ENCODE assay signal across 13 cellular contexts in the genomic region with DNA sequence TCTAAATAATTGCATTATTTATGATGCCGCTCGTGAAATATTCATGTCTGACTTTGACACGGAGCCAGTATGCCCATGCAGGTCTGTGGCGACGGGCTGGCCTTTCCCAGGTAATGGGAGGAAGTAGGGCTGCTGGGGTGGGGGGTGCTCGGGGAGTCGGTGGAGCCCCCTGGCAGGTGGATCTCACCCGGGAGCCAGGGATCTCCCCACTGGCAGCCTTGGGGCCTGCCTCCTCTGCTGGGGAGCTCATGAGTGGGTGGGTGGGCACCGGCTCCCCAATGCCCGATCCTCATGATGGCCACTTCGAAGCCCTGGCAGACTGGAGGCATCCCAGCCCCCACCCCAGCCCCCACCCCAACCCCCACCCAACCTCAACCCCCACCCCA. TPM values are rescaled to one million over a fixed set of nuclear protein-coding genes. Genes with fewer than 3 reads are reported as not detected.
DNase-seq lines count a peak whose midpoint lies in the region; ATAC-seq and TF ChIP-seq lines count a peak whose summit lies in the region.
"Had no signal": no experiment of that assay in that cellular context is flagged by ENCODE, and none has a peak within 500 bp of the region (broad histone marks: within the 10 kb centered on the region; RNA-seq: fewer than 3 reads in every experiment).

No MANE protein-coding gene starts in this region.

- H3K9ac ChIP-seq in mammary epithelial cell (ENCODE audit: insufficient read depth, low read length), result no peak overlapping the region

- H3K36me3 Mint-ChIP-seq in IgD-negative memory B cell, result no peaks in the 10 kb centered on the region

- no peak for ATAC-seq in psoas muscle

- H3K4me2 ChIP-seq in mammary epithelial cell (ENCODE audit: insufficient read depth, low read depth, low read length), result no peak overlapping the region

- TF ChIP-seq CTCF in C4-2B (conservative IDR thresholded peaks at IDR 0.05) (no peak), esophagus squamous epithelium (IDR thresholded peaks at IDR 0.05) (no peak), psoas muscle (IDR thresholded peaks at IDR 0.05) (no peak), mammary epithelial cell (conservative IDR thresholded peaks at IDR 0.05 in 1 of 2, IDR thresholded peaks at IDR 0.05 in 1 of 2; ENCODE audit: extremely low read depth in 1 of 2, insufficient read depth in 1 of 2, low read depth in 1 of 2, low read length in 2 of 2) (no peak)

- H3K4me1 ChIP-seq in esophagus squamous epithelium (peaks cover 37 to 68% (median 38%) of the 10 kb centered on the region in 3 donors), psoas muscle (peaks cover 12% of the 10 kb centered on the region), mammary epithelial cell (ENCODE audit: insufficient read depth, low read length) (peaks cover 31% of the 10 kb centered on the region)

- H3K27ac ChIP-seq in C4-2B, result peak overlapping the region; percentile 48
- H3K27ac ChIP-seq in esophagus squamous epithelium, result peak overlapping the region; percentile 74 to 88 (median 83)
- no peak overlapping the region for H3K27ac ChIP-seq in psoas muscle
- H3K27ac ChIP-seq in mammary epithelial cell (ENCODE audit: insufficient read depth, low read depth, low read length), result no peak overlapping the region
- H3K27ac ChIP-seq: SJSA1 had no signal

- no peaks in the 10 kb centered on the region for H3K9me3 Mint-ChIP-seq in IgD-negative memory B cell

- H3K79me2 ChIP-seq in mammary epithelial cell (ENCODE audit: insufficient read depth, low read length), result no peaks in the 10 kb centered on the region

- intact Hi-C loops in esophagus squamous epithelium (cut with DNase I), result loop anchor here (5.0 kb wide), 1 partner anchor 43 kb away; no protein-coding TSS in a partner anchor
- intact Hi-C loops in psoas muscle (cut with DNase I), result loop anchor here (2.0 to 5.0 kb wide), 2 partner anchors 53 to 228 kb away; a partner anchor contains a TSS
- intact Hi-C loops in mammary epithelial cell (cut with micrococcal nuclease), result loop anchor here (2.0 kb wide), 1 partner anchor 119 kb away; no protein-coding TSS in a partner anchor

- H4K20me1 ChIP-seq in mammary epithelial cell (ENCODE audit: insufficient read depth, low read length), result no peaks in the 10 kb centered on the region

- H3K27me3 ChIP-seq in esophagus squamous epithelium (no peaks in the 10 kb centered on the region), psoas muscle (ENCODE audit: insufficient read depth in 3 of 3, low read length in 2 of 3) (no peaks in the 10 kb centered on the region), mammary epithelial cell (ENCODE audit: insufficient read depth, low read length) (no peaks in the 10 kb centered on the region)
- H3K27me3 ChIP-seq: SJSA1 had no signal

- CTCF ChIA-PET in mammary epithelial cell (lab: Charles Lee; ENCODE audit: low non-redundant PET), result no interaction called here

- dilution Hi-C loops in mammary epithelial cell (cut with HindIII; ENCODE audit: low sequenced_read_pairs), result no loop called here

- H3K4me3 ChIP-seq in esophagus squamous epithelium (no peak overlapping the region), psoas muscle (no peak overlapping the region), mammary epithelial cell (replicated peaks in 1 of 3; ENCODE audit: insufficient read depth in 1 of 3, low read depth in 2 of 3, low read length in 3 of 3) (no peak overlapping the region)
- H3K4me3 ChIP-seq: SJSA1 had no signal

- no peak overlapping the region for H2AFZ ChIP-seq in mammary epithelial cell (ENCODE audit: low read depth, low read length)

- H3K27ac Mint-ChIP-seq in IgD-negative memory B cell, result peak overlapping the region; percentile 67 to 89 (median 87)

- in situ Hi-C loops in mammary epithelial cell (cut with MboI; ENCODE audit: low sequenced_read_pairs in 2 of 2), result loop anchor here (5.0 to 10.0 kb wide), 4 partner anchors 53 to 228 kb away; a partner anchor contains a TSS

- H3K36me3 ChIP-seq in esophagus squamous epithelium (no peaks in the 10 kb centered on the region), psoas muscle (ENCODE audit: insufficient read depth in 1 of 2, low read depth in 1 of 2) (no peaks in the 10 kb centered on the region), mammary epithelial cell (ENCODE audit: insufficient read depth, low read length) (no peaks in the 10 kb centered on the region)
- H3K36me3 ChIP-seq: SJSA1 had no signal

- WGBS in esophagus squamous epithelium, 2 donors, result 54 to 65% methylated on average over 8 to 10 of the region's 11 CpGs
- WGBS in psoas muscle, 3 donors, result 60 to 75% (median 69%) methylated on average over 8 to 11 of the region's 11 CpGs
- 93% methylated on average over 5 of the region's 11 CpGs for WGBS in mammary epithelial cell (ENCODE audit: low coverage, missing lambda C conversion rate)

- no TSS peak for BruUV-seq in mammary epithelial cell (replicated peaks; lab: Mats Ljungman, UMichigan)

- no peak for TF ChIP-seq POLR2A in esophagus squamous epithelium (IDR thresholded peaks at IDR 0.05)

- H3K9me3 ChIP-seq in esophagus squamous epithelium (no peaks in the 10 kb centered on the region), psoas muscle (no peaks in the 10 kb centered on the region), mammary epithelial cell (replicated peaks; ENCODE audit: insufficient read depth, low read length) (no peaks in the 10 kb centered on the region)
- H3K9me3 ChIP-seq: SJSA1 had no signal

- no peaks in the 10 kb centered on the region for H3K27me3 Mint-ChIP-seq in IgD-negative memory B cell

- DNase-seq in esophagus squamous epithelium (lab: John Stamatoyannopoulos, UW) (no peak), psoas muscle (peak; percentile 19 to 61), MV-4-11 (lab: John Stamatoyannopoulos, UW) (no peak), NOMO-1 treated with DMSO at 0.1 percent for 48 hours (lab: John Stamatoyannopoulos, UW; ENCODE audit: unreplicated experiment) (no peak), mammary epithelial cell (no peak), medulla oblongata (ENCODE audit: extremely low spot score) (no peak)
- DNase-seq: activated CD4-positive, alpha-beta T cell treated with anti-CD3 and anti-CD28 coated beads, Interleukin-2, amount 50 U/mL, for 4 hours; DND-41; NCI-H1417 treated with DMSO at 0.1 percent for 48 hours; NK-92 treated with Interleukin-12 subunit alpha and Interleukin-12 subunit beta, amount 100 ng/mL, for 24 hours had no signal

- H3K4me3 Mint-ChIP-seq in IgD-negative memory B cell, result no peak overlapping the region

- peaks cover 11 to 19% (median 17%) of the 10 kb centered on the region in 3 donors for H3K4me1 Mint-ChIP-seq in IgD-negative memory B cell

RNA-seq across cellular contexts. Expression of a gene that starts 52.8 kb away (rescaled TPM):
- polyA plus RNA-seq in IgD-negative memory B cell (9.0 TPM), psoas muscle (10 to 100 TPM; 18.6 to 35.2 (median 23.4) TPM), mammary epithelial cell (4.3 TPM)
- total RNA-seq in esophagus squamous epithelium (10 to 100 TPM; 14.9 to 27.3 (median 16.7) TPM), psoas muscle (10 to 100 TPM; 14.5 to 25.0 (median 21.9) TPM), mammary epithelial cell (10 to 100 TPM; 10.7 to 12.3 TPM)
- 2.8 TPM for polyA minus RNA-seq in mammary epithelial cell

Comparison
In these comparisons a context has a peak if more than half of its experiments do, and no peak if none do; other contexts are left out.
1. H3K27ac ChIP-seq: peak in C4-2B (single experiment) and esophagus squamous epithelium (4 of 4); none in psoas muscle (single experiment) and mammary epithelial cell (single experiment).
2. DNase-seq: peak in psoas muscle (2 of 2); none in esophagus squamous epithelium (single experiment), MV-4-11 (single experiment), NOMO-1 treated with DMSO at 0.1 percent for 48 hours (single experiment), mammary epithelial cell (single experiment) and medulla oblongata (single experiment).